Comparison of ENCODE assay signal across 1 cellular context in the genomic region with DNA sequence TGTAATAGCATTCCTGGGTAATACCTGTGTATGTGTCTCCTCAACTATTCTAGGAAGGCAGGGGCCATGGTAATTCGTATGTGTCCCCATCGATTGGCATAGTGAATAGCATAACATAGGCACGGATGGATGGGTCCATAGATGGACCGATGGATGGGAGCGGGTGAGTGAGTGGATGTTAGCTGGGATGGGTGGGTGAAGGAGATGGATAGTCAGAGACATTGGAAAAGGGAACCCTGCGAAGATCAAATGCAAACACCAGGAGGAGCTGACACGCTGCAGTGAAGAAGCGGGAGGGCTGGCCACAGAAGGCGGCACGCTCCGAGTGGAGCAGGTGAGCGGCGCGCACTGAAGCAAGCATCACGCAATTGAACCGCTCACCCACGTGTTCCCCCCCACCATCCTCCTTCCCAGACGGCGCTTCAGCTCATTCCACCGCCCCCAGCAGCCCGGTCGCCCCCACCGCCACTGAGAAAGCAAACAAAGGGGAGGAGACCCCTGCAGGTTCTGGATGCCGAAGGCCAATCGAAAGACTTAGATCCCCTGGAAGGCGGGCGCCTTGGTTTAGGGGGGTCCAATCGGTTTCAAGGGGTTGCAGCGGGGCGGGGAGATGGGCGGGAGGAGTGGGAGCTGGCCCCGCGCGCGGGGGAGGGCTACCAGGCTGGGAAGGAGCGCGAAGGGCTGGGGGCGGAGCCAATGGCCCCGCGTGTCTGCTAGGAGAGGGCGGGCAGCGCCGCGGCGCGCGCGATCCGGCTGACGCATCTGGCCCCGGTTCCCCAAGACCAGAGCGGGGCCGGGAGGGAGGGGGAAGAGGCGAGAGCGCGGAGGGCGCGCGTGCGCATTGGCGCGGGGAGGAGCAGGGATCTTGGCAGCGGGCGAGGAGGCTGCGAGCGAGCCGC.
A peak's percentile ranks its signal among the peaks of the same experiment; 100 is the strongest.
TF ChIP-seq lines count a peak whose summit lies in the region.

A gene (plus strand): TSS at position 839 of the 899 bp plus-strand sequence. CDS start 90 bp downstream, outside the sequence.

TF ChIP-seq in HEK293, 187 proteins besides CTCF, POLR2A, EP300 and RAD21 (continued from another document):
- TF ChIP-seq OSR2 (tag by site-specific recombination; IDR thresholded peaks at IDR 0.05) (peak; percentile 30; the same call in 1 of the 2 replicates), ZNF248 (tag by site-specific recombination; IDR thresholded peaks at IDR 0.05) (no peak), ZNF174 (tag by site-specific recombination; IDR thresholded peaks at IDR 0.05) (no peak), BCL11A (tag by site-specific recombination; IDR thresholded peaks at IDR 0.05; ENCODE audit: low read depth) (no peak), ZBTB7A (tag by site-specific recombination; IDR thresholded peaks at IDR 0.05; ENCODE audit: low read depth) (no peak; the same call in none of the 2 replicates), ZBTB48 (tag by site-specific recombination; IDR thresholded peaks at IDR 0.05) (peak; percentile 47; the same call in 1 of the 2 replicates), ZNF473 (tag by site-specific recombination; IDR thresholded peaks at IDR 0.05) (no peak), ZSCAN30 (tag by site-specific recombination; IDR thresholded peaks at IDR 0.05) (no peak; the same call in 1 of the 2 replicates), ZNF521 (tag by site-specific recombination; IDR thresholded peaks at IDR 0.05) (no peak), ZNF48 (tag by site-specific recombination; IDR thresholded peaks at IDR 0.05) (no peak)
- TF ChIP-seq, protein P1, sequence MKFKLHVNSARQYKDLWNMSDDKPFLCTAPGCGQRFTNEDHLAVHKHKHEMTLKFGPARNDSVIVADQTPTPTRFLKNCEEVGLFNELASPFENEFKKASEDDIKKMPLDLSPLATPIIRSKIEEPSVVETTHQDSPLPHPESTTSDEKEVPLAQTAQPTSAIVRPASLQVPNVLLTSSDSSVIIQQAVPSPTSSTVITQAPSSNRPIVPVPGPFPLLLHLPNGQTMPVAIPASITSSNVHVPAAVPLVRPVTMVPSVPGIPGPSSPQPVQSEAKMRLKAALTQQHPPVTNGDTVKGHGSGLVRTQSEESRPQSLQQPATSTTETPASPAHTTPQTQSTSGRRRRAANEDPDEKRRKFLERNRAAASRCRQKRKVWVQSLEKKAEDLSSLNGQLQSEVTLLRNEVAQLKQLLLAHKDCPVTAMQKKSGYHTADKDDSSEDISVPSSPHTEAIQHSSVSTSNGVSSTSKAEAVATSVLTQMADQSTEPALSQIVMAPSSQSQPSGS (tag by site-specific recombination; IDR thresholded peaks at IDR 0.05; ENCODE audit: low read depth): no peak
- TF ChIP-seq, protein P2, sequence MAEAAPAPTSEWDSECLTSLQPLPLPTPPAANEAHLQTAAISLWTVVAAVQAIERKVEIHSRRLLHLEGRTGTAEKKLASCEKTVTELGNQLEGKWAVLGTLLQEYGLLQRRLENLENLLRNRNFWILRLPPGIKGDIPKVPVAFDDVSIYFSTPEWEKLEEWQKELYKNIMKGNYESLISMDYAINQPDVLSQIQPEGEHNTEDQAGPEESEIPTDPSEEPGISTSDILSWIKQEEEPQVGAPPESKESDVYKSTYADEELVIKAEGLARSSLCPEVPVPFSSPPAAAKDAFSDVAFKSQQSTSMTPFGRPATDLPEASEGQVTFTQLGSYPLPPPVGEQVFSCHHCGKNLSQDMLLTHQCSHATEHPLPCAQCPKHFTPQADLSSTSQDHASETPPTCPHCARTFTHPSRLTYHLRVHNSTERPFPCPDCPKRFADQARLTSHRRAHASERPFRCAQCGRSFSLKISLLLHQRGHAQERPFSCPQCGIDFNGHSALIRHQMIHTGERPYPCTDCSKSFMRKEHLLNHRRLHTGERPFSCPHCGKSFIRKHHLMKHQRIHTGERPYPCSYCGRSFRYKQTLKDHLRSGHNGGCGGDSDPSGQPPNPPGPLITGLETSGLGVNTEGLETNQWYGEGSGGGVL (tag by site-specific recombination; IDR thresholded peaks at IDR 0.05): peak; percentile 96
